ENCODE assay signal across 8 cellular contexts in the genomic region with DNA sequence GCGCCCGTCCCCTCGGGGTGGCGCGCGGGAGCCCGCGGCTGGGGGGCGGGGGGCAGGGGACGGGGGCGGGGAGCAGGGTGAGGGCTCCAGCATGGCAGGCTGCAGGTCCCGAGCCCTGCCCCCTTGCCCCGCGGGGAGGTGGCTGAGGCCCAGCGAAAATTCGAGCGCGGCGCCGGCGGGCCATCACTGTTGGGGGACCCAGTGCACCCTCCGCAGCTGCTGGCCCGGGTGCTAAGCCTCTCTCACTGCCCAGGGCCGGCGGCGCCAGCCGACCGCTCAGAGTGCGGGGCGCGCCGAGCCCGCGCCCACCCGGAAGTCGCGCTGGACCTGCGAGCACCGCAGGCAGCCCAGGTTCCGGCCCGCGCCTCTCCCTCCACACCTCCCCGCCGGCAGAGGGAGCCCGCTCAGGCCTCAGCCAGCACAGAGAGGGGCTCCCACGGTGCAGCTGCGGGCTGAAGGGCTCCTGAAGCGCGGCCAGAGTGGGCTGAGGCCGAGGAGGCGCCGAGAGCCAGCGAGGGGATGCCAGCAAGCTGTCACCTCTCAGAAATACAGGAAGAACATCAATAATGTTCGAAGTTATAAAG.
DNase-seq lines count a peak whose midpoint lies in the region; FAIRE-seq and TF ChIP-seq lines count a peak whose summit lies in the region.
"Not testable (repeated sequence)": the region's sequence is repeated elsewhere in the genome, so short reads cannot be mapped to it uniquely, and the experiment has no call there.

No MANE protein-coding gene starts in this region.

- not testable (repeated sequence) for H3K4me1 ChIP-seq in Peyer's patch; kidney (ENCODE audit: control insufficient read depth in 1 of 2, insufficient read depth in 1 of 2, low read depth in 1 of 2, low read length in 2 of 2); testis

- FAIRE-seq in kidney (lab: Jason Lieb, UNC): not testable (repeated sequence)

- H3K9ac ChIP-seq in kidney (ENCODE audit: low read length in 2 of 2): peak overlapping the region in 1 of 2 donors; percentile 46

- peak; percentile 50 to 53 for TF ChIP-seq POLR2A in Peyer's patch (IDR thresholded peaks at IDR 0.05)
- not testable (repeated sequence) for TF ChIP-seq POLR2A in testis (IDR thresholded peaks at IDR 0.05)

- H3K4me3 ChIP-seq in MG63 (peak overlapping the region; percentile 52), Peyer's patch (peak overlapping the region; percentile 61 to 76 (median 72)), kidney (ENCODE audit: low read length in 2 of 2) (peak overlapping the region; percentile 67 to 68), retinal pigment epithelial cell (ENCODE audit: low read length) (peak overlapping the region; percentile 37), testis (peak overlapping the region; percentile 65 to 72)

- H3K9me3 ChIP-seq in MG63; Peyer's patch; kidney (ENCODE audit: control insufficient read depth in 1 of 2, low read length in 2 of 2); testis: not testable (repeated sequence)

- TF ChIP-seq CTCF in Peyer's patch (IDR thresholded peaks at IDR 0.05) (peak in 5 of 6 experiments; percentile 39 to 77 (median 63)), kidney (IDR thresholded peaks at IDR 0.05; ENCODE audit: borderline replicate concordance, extremely low read depth, insufficient read depth) (peak; percentile 25), retinal pigment epithelial cell (conservative IDR thresholded peaks at IDR 0.05; ENCODE audit: low read depth, low read length) (peak; percentile 47), testis (IDR thresholded peaks at IDR 0.05) (peak; percentile 43 to 68 (median 44))

- H3K27me3 ChIP-seq in MG63, Peyer's patch, testis: not testable (repeated sequence)

- intact Hi-C loops in kidney (cut with DNase I); testis (cut with DNase I; ENCODE audit: low total_unique reads): not testable (repeated sequence)

- WGBS in testis, 2 donors: 0 to 1% methylated on average over 8 to 9 of the region's 54 CpGs

- DNase-seq in G401 (ENCODE audit: low spot score) (peak; percentile 25), MG63 (peak; percentile 88), Peyer's patch (peak; percentile 78 to 94 (median 80)), dedifferentiated amniotic fluid mesenchymal stem cell (ENCODE audit: extremely low spot score) (peak; percentile 47), kidney (peak; percentile 95), retinal pigment epithelial cell (ENCODE audit: low read depth) (peak; percentile 28), testis (peak; percentile 89)
- peak; percentile 52 to 74 (median 58) for DNase-seq in activated CD8-positive, alpha-beta memory T cell treated with anti-CD3 and anti-CD28 coated beads for 48 hours (ENCODE audit: low read depth in 2 of 3, low spot score in 2 of 3)

- in situ Hi-C loops in G401 (cut with HindIII; ENCODE audit: low sequenced_read_pairs): not testable (repeated sequence)

- H3K27ac ChIP-seq in Peyer's patch (peak overlapping the region; percentile 84 to 96 (median 88)), testis (peak overlapping the region; percentile 74 to 83)
- not testable (repeated sequence) for H3K27ac ChIP-seq in kidney (ENCODE audit: low read depth in 2 of 2, low read length in 2 of 2)

- not testable (repeated sequence) for H3K36me3 ChIP-seq in MG63; Peyer's patch; kidney (ENCODE audit: control insufficient read depth in 1 of 2, insufficient read depth in 2 of 2, low read length in 2 of 2); testis (ENCODE audit: low read depth, missing control alignments)

Comparison
In these comparisons a context has a peak if more than half of its experiments do, and no peak if none do; other contexts are left out.
1. DNase-seq: peak in every context shown above with its lines; median percentile 95 in kidney; 89 in testis; 88 in MG63; 80 in Peyer's patch; 58 in activated CD8-positive, alpha-beta memory T cell treated with anti-CD3 and anti-CD28 coated beads for 48 hours; 47 in dedifferentiated amniotic fluid mesenchymal stem cell; 28 in retinal pigment epithelial cell; 25 in G401.